Comparison of ENCODE assay signal across 8 cellular contexts in genomic region chrX:16711219-16712115, GRCh38. TPM values are rescaled to one million over a fixed set of nuclear protein-coding genes. Genes with fewer than 3 reads are reported as not detected.
DNase-seq lines count a peak whose midpoint lies in the region; ATAC-seq and TF ChIP-seq lines count a peak whose summit lies in the region.

No MANE protein-coding gene starts in this region.

- H3K27ac ChIP-seq in GM23338 (ENCODE audit: low read depth), result peak overlapping the region; percentile 26; the same call in 1 of the 2 replicates

- peak overlapping the region; percentile 79 for H3K4me2 ChIP-seq in GM23338

- H3F3A ChIP-seq in GM23338 (replicated peaks; ENCODE audit: low read depth), result no peaks in the 10 kb centered on the region

- no peaks in the 10 kb centered on the region for H4K20me1 ChIP-seq in GM23338 (replicated peaks; ENCODE audit: insufficient read depth)

- TF ChIP-seq CTCF in GM23338 (conservative IDR thresholded peaks at IDR 0.05; ENCODE audit: low read depth in 2 of 2) (no peak), epithelial cell of proximal tubule (conservative IDR thresholded peaks at IDR 0.05; ENCODE audit: low read depth, low read length) (no peak), neural crest cell (conservative IDR thresholded peaks at IDR 0.05) (no peak)

- H3K9me3 Mint-ChIP-seq in GM23338 (no peaks in the 10 kb centered on the region; the same call in 2 of the 3 replicates), neural crest cell (no peaks in the 10 kb centered on the region)

- H3K4me1 ChIP-seq in GM23338 (ENCODE audit: insufficient read depth), result 0 out of 2 replicates have a peak, but pooled peaks cover 3% of the 10 kb centered on the region

- H3K27me3 Mint-ChIP-seq in GM23338 (ENCODE audit: insufficient read depth, low read depth, poor library complexity), result peaks cover 2% of the 10 kb centered on the region
- no peaks in the 10 kb centered on the region for H3K27me3 Mint-ChIP-seq in neural crest cell (ENCODE audit: low read depth)

- H3K79me2 ChIP-seq in GM23338 (replicated peaks; ENCODE audit: insufficient read depth), result peaks cover 20% of the 10 kb centered on the region

- no peaks in the 10 kb centered on the region for H3K9me2 ChIP-seq in GM23338 (ENCODE audit: insufficient read depth)

- H3K27ac Mint-ChIP-seq in GM23338 (peak overlapping the region; percentile 83), neural crest cell (ENCODE audit: unreplicated experiment) (peak overlapping the region; percentile 95)

- H3K4me1 Mint-ChIP-seq in GM23338 (peaks cover 7% of the 10 kb centered on the region; the same call in 2 of the 3 replicates), neural crest cell (peaks cover 28% of the 10 kb centered on the region)

- H3K36me3 Mint-ChIP-seq in GM23338 (ENCODE audit: low read depth), result peaks cover 21% of the 10 kb centered on the region; the same call in 2 of the 3 replicates
- peaks cover 6% of the 10 kb centered on the region for H3K36me3 Mint-ChIP-seq in neural crest cell (ENCODE audit: low read depth)

- peak overlapping the region; percentile 90 for H3K4me3 Mint-ChIP-seq in GM23338
- peak overlapping the region; percentile 97 for H3K4me3 Mint-ChIP-seq in neural crest cell

- H3K4me3 ChIP-seq in GM23338, result peak overlapping the region; percentile 71
- H3K4me3 ChIP-seq in epithelial cell of proximal tubule (ENCODE audit: low read depth, low read length), result peak overlapping the region; percentile 73

- no peak overlapping the region for H2AFZ ChIP-seq in GM23338

- H3K36me3 ChIP-seq in GM23338 (ENCODE audit: insufficient read depth), result no peaks in the 10 kb centered on the region

- ATAC-seq in GM23338, result no peak; the same call in 2 of the 3 replicates

- DNase-seq in NCI-H1105 treated with DMSO at 0.1 percent for 48 hours (lab: John Stamatoyannopoulos, UW), result peak; percentile 5
- no peak for DNase-seq in NCI-H1105 (lab: John Stamatoyannopoulos, UW)
- DNase-seq in GM23338 (ENCODE audit: low spot score), result peak; percentile 35
- DNase-seq in RKO (ENCODE audit: low spot score), result peak; percentile 46
- no peak for DNase-seq in epithelial cell of proximal tubule (ENCODE audit: low read depth)
- peak; percentile 25 for DNase-seq in neural crest cell (ENCODE audit: low read depth, low spot score)
- no peak for DNase-seq in retina
- no peak for DNase-seq in OCI-M2 (lab: John Stamatoyannopoulos, UW; ENCODE audit: unreplicated experiment)

- H3K27me3 ChIP-seq in GM23338 (ENCODE audit: insufficient read depth), result no peaks in the 10 kb centered on the region

TF ChIP-seq in GM23338, 12 proteins besides CTCF, POLR2A, EP300 and RAD21:
- TF ChIP-seq CREB1 (CRISPR knock-in tag; IDR thresholded peaks at IDR 0.05; ENCODE audit: low read depth) (no peak), NANOG (IDR thresholded peaks at IDR 0.05; ENCODE audit: borderline replicate concordance) (no peak), EZH2 (IDR thresholded peaks at IDR 0.05; ENCODE audit: low read depth, unreplicated experiment) (no peak), JUNB (IDR thresholded peaks at IDR 0.05; ENCODE audit: unreplicated experiment) (no peak), ZNF114 (CRISPR knock-in tag; IDR thresholded peaks at IDR 0.05) (no peak)

RNA-seq across cellular contexts. Expression of gene CTPS2, which starts 1.0 kb away (rescaled TPM):
- 35.5 and 36.6 TPM in 2 replicates for total RNA-seq in GM23338 (2014; rRNA removed; shearing (Covaris generic))
- polyA plus RNA-seq in GM23338 (2016; fragmentation: Nextera tagmentation; extraction: Ambion mirVana), result 10.4 and 16.4 TPM in 2 replicates
- total RNA-seq in epithelial cell of proximal tubule (16.4 and 17.9 TPM in 2 replicates), neural crest cell (66.5 and 67.5 TPM in 2 replicates)

RNA-seq across cellular contexts. Expression of gene SYAP1, which starts 7.9 kb away (rescaled TPM):
- total RNA-seq in GM23338 (2014; rRNA removed; shearing (Covaris generic)), result 18.0 and 19.3 TPM in 2 replicates
- 46.7 and 48.3 TPM in 2 replicates for polyA plus RNA-seq in GM23338 (2016; fragmentation: Nextera tagmentation; extraction: Ambion mirVana)
- total RNA-seq in epithelial cell of proximal tubule (24.0 and 25.5 TPM in 2 replicates), neural crest cell (38.0 and 41.1 TPM in 2 replicates)

Comparison
In these comparisons a context has a peak if more than half of its experiments do, and no peak if none do; other contexts are left out.
1. DNase-seq: peak in NCI-H1105 treated with DMSO at 0.1 percent for 48 hours (single experiment), GM23338 (single experiment), RKO (single experiment) and neural crest cell (single experiment); none in NCI-H1105 (single experiment), epithelial cell of proximal tubule (single experiment), retina (single experiment) and OCI-M2 (single experiment).